In the genomic region with DNA sequence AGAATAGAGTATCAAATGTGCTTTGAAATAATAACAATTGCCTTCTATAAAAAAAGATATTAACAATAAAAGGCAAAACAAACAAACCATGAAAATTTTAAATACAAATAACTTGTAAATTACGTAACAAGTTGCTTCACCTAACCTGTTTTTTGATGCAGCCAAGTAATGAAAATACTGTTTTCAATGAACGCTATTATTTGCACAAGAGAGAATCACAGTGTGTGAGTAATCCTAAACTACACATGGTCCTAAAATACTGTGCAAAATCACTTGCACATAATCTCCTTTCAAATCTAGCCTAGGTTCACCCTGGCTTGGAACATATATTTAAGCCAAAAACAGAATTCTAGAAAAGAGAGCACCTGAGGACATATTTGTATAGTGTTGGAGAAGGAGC, we compare ENCODE assay signal across 25 cellular contexts.
DNase-seq lines count a peak whose midpoint lies in the region; ATAC-seq, FAIRE-seq and TF ChIP-seq lines count a peak whose summit lies in the region.
"Had no signal": no experiment of that assay in that cellular context is flagged by ENCODE, and none has a peak within 500 bp of the region (broad histone marks: within the 10 kb centered on the region; RNA-seq: fewer than 3 reads in every experiment).

No MANE protein-coding gene starts in this region.

- H3K27me3 ChIP-seq in PC-3 (ENCODE audit: low read length) (no peaks in the 10 kb centered on the region), bronchial epithelial cell (ENCODE audit: control insufficient read depth, insufficient read depth, low read length) (no peaks in the 10 kb centered on the region)
- H3K27me3 ChIP-seq in effector memory CD4-positive, alpha-beta T cell (replicated peaks; ENCODE audit: control insufficient read depth, insufficient read depth, low read length, poor library complexity, severe bottlenecking): no peaks in the 10 kb centered on the region
- H3K27me3 ChIP-seq: BE2C; BLaER1 treated with 17β-estradiol and CSF1 and Interleukin-3, amounts not matched to agents 10 nM and 100 nM had no signal

- peak overlapping the region; percentile 54 for H3K27ac ChIP-seq in PC-3 (ENCODE audit: low read length)
- no peak overlapping the region for H3K27ac ChIP-seq in effector memory CD4-positive, alpha-beta T cell (ENCODE audit: insufficient read depth, low read length, poor library complexity, severe bottlenecking)
- H3K27ac ChIP-seq: A549; BLaER1 treated with 17β-estradiol and CSF1 and Interleukin-3, amounts not matched to agents 10 nM and 100 nM; GM23248 had no signal

- peak overlapping the region; percentile 52 for H3K4me2 ChIP-seq in PC-3 (ENCODE audit: low read length)
- H3K4me2 ChIP-seq: A549; BLaER1 treated with 17β-estradiol and CSF1 and Interleukin-3, amounts not matched to agents 10 nM and 100 nM had no signal

- peaks cover 27% of the 10 kb centered on the region for H3K4me1 ChIP-seq in PC-3 (ENCODE audit: insufficient read depth, low read length)
- no peaks in the 10 kb centered on the region for H3K4me1 ChIP-seq in effector memory CD4-positive, alpha-beta T cell (ENCODE audit: control insufficient read depth, insufficient read depth, low read length, poor library complexity, severe bottlenecking)
- H3K4me1 ChIP-seq: A549, BE2C had no signal

- no peak overlapping the region for H3K4me3 ChIP-seq in PC-3 (ENCODE audit: low read length)
- no peak overlapping the region for H3K4me3 ChIP-seq in bronchial epithelial cell (ENCODE audit: low read depth, low read length)
- H3K4me3 ChIP-seq in effector memory CD4-positive, alpha-beta T cell (ENCODE audit: insufficient read depth, low read depth, low read length, poor library complexity, severe bottlenecking): no peak overlapping the region
- H3K4me3 ChIP-seq: A549; BLaER1 treated with 17β-estradiol and CSF1 and Interleukin-3, amounts not matched to agents 10 nM and 100 nM; GM12878; GM23248 had no signal

- ATAC-seq in PC-3: peak; percentile 96
- ATAC-seq: A549, GM12878 had no signal

- no peaks in the 10 kb centered on the region for H3K79me2 ChIP-seq in PC-3 (ENCODE audit: low read length)

- no peaks in the 10 kb centered on the region for H3K9me2 ChIP-seq in PC-3 (replicated peaks; ENCODE audit: low read length)

- H3K9me3 ChIP-seq in PC-3 (ENCODE audit: low read length): no peaks in the 10 kb centered on the region
- H3K9me3 ChIP-seq in effector memory CD4-positive, alpha-beta T cell (ENCODE audit: control insufficient read depth, low read length): no peaks in the 10 kb centered on the region
- H3K9me3 ChIP-seq: A549; BE2C; BLaER1 treated with 17β-estradiol and CSF1 and Interleukin-3, amounts not matched to agents 10 nM and 100 nM had no signal

- H4K20me1 ChIP-seq in PC-3 (ENCODE audit: low read length): no peaks in the 10 kb centered on the region
- H4K20me1 ChIP-seq: BLaER1 treated with 17β-estradiol and CSF1 and Interleukin-3, amounts not matched to agents 10 nM and 100 nM had no signal

- POLR2A ChIA-PET in PC-3 (lab: Charles Lee; ENCODE audit: unreplicated experiment): no interaction called here

- no peaks in the 10 kb centered on the region for H3K36me3 ChIP-seq in PC-3 (ENCODE audit: low read depth, low read length)
- no peaks in the 10 kb centered on the region for H3K36me3 ChIP-seq in bronchial epithelial cell (ENCODE audit: control insufficient read depth, insufficient read depth, low read length)
- H3K36me3 ChIP-seq in effector memory CD4-positive, alpha-beta T cell (ENCODE audit: control insufficient read depth, insufficient read depth, low read length): no peaks in the 10 kb centered on the region
- H3K36me3 ChIP-seq: BE2C; BLaER1 treated with 17β-estradiol and CSF1 and Interleukin-3, amounts not matched to agents 10 nM and 100 nM had no signal

- intact Hi-C loops in PC-3 (cut with micrococcal nuclease): no loop called here

- no peak for FAIRE-seq in bronchial epithelial cell (lab: Jason Lieb, UNC)
- FAIRE-seq: A549, GM12878, GM19239, H1 had no signal

- H2AFZ ChIP-seq in PC-3 (ENCODE audit: low read length): no peak overlapping the region
- H2AFZ ChIP-seq: GM23248 had no signal

- BruUV-seq in PC-3 (replicated peaks; lab: Mats Ljungman, UMichigan): no TSS peak

- no peak for TF ChIP-seq CTCF in PC-3 (conservative IDR thresholded peaks at IDR 0.05; ENCODE audit: low read depth, low read length)
- TF ChIP-seq CTCF in bronchial epithelial cell (IDR thresholded peaks at IDR 0.05; ENCODE audit: insufficient read depth, low read length, severe bottlenecking): no peak

- H3F3A ChIP-seq in PC-3 (ENCODE audit: low read length, unreplicated experiment): peaks cover 3% of the 10 kb centered on the region

- H3K9ac ChIP-seq in PC-3 (ENCODE audit: low read length): no peak overlapping the region
- H3K9ac ChIP-seq: BLaER1 treated with 17β-estradiol and CSF1 and Interleukin-3, amounts not matched to agents 10 nM and 100 nM; GM23248 had no signal

- DNase-seq in SIG-M5 treated with dmso at 0.1 percent for 504 hours (lab: John Stamatoyannopoulos, UW; ENCODE audit: unreplicated experiment) (peak; percentile 11), SIG-M5 (lab: John Stamatoyannopoulos, UW) (no peak), PC-3 (peak; percentile 90), bronchial epithelial cell (ENCODE audit: low read depth) (peak; percentile 84), pons (ENCODE audit: low spot score) (no peak)
- no peak for DNase-seq in activated CD4-positive, CD25-positive, alpha-beta regulatory T cell treated with anti-CD3 and anti-CD28 coated beads, Interleukin-2, amount 50 U/mL, for 72 hours
- no peak for DNase-seq in effector memory CD4-positive, alpha-beta T cell
- DNase-seq: 8988T; ACHN; AML-193; BE2C; Calu3; CD4-positive, alpha-beta memory T cell; COR-L47; DMS79; EL; GDM1; GM23248; H7; HCEC 1CT had no signal

- CTCF ChIA-PET in PC-3 (lab: Charles Lee): no interaction called here

Comparison
In these comparisons a context has a peak if more than half of its experiments do, and no peak if none do; other contexts are left out.
1. DNase-seq: peak in SIG-M5 treated with dmso at 0.1 percent for 504 hours (single experiment), PC-3 (single experiment) and bronchial epithelial cell (single experiment); none in SIG-M5 (single experiment), activated CD4-positive, CD25-positive, alpha-beta regulatory T cell treated with anti-CD3 and anti-CD28 coated beads, Interleukin-2, amount 50 U/mL, for 72 hours (single experiment), pons (single experiment) and effector memory CD4-positive, alpha-beta T cell (0 of 3).